ENCODE assay signal across 1 cellular context in genomic region chr2:951224-952006, GRCh38.
TF ChIP-seq lines count a peak whose summit lies in the region.

No MANE protein-coding gene starts in this region.

TF ChIP-seq in HEK293, 187 proteins besides CTCF, POLR2A, EP300 and RAD21 (continued from another document):
- TF ChIP-seq ZNF645 (tag by site-specific recombination; IDR thresholded peaks at IDR 0.05) (no peak), KLF17 (tag by site-specific recombination; IDR thresholded peaks at IDR 0.05) (no peak), ZNF362 (tag by site-specific recombination; IDR thresholded peaks at IDR 0.05) (no peak), ZNF112 (tag by site-specific recombination; IDR thresholded peaks at IDR 0.05) (no peak), ZBTB21 (tag by site-specific recombination; IDR thresholded peaks at IDR 0.05) (no peak), KLF7 (tag by site-specific recombination; IDR thresholded peaks at IDR 0.05; ENCODE audit: borderline replicate concordance) (no peak), ZNF404 (tag by site-specific recombination; IDR thresholded peaks at IDR 0.05) (no peak), ZFP69B (tag by site-specific recombination; IDR thresholded peaks at IDR 0.05) (no peak), ZNF121 (tag by site-specific recombination; IDR thresholded peaks at IDR 0.05) (no peak), ZBTB17 (tag by site-specific recombination; IDR thresholded peaks at IDR 0.05) (no peak), ZNF843 (tag by site-specific recombination; IDR thresholded peaks at IDR 0.05) (no peak)
TF ChIP-seq in HEK293: peak in this region for 0.
